In the genomic region with DNA sequence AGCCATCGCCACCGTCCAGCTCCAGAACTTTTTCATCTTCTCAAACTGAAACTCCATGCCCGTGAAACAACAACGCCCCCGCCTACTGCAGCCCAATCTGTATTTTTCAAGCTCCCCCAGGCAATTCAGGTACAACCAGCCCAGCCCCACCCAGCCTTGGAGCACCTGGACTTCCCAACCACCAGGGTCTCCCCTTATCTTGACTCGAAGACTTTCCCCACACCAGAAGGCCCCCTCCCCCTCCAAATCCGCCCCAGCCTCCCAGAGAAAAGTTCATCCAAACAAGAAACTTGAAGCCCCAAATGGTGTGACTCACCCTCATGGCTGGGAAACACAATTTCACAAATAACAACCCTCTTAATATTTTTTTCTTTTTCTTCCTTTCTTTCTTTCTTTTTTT, we compare ENCODE assay signal across 10 cellular contexts. TPM values are rescaled to one million over a fixed set of nuclear protein-coding genes. Genes with fewer than 3 reads are reported as not detected.
DNase-seq lines count a peak whose midpoint lies in the region; ATAC-seq and TF ChIP-seq lines count a peak whose summit lies in the region.
"Had no signal": no experiment of that assay in that cellular context is flagged by ENCODE, and none has a peak within 500 bp of the region (broad histone marks: within the 10 kb centered on the region; RNA-seq: fewer than 3 reads in every experiment).

No MANE protein-coding gene starts in this region.

- BruUV-seq in IMR-90 (replicated peaks; lab: Mats Ljungman, UMichigan) (no TSS peak), mammary epithelial cell (replicated peaks; lab: Mats Ljungman, UMichigan) (no TSS peak)

- peak overlapping the region; percentile 92 to 93; a peak in 3 of 4 replicates for H4K8ac ChIP-seq in IMR-90 (ENCODE audit: low read depth in 2 of 2, low read length in 2 of 2)

- POLR2A ChIA-PET in IMR-90 (lab: Charles Lee; ENCODE audit: unreplicated experiment): no interaction called here

- H3K23ac ChIP-seq in IMR-90 (ENCODE audit: low read depth, low read length): no peak overlapping the region; the same call in 1 of the 2 replicates

- H3K36me3 ChIP-seq in IMR-90 (ENCODE audit: control insufficient read depth, insufficient read depth, low read length) (peaks cover 58% of the 10 kb centered on the region), mammary epithelial cell (ENCODE audit: insufficient read depth, low read length) (no peaks in the 10 kb centered on the region), lower lobe of right lung (peaks cover 43% of the 10 kb centered on the region), testis (ENCODE audit: low read depth, missing control alignments) (no peaks in the 10 kb centered on the region)
- H3K36me3 ChIP-seq: pancreas had no signal

- no peaks in the 10 kb centered on the region for H3K79me2 ChIP-seq in mammary epithelial cell (ENCODE audit: insufficient read depth, low read length)

- ATAC-seq in IMR-90 (ENCODE audit: low read depth): peak; percentile 39
- ATAC-seq in lower lobe of right lung: no peak
- ATAC-seq in GM21576 (IDR thresholded peaks at IDR 0.05; ENCODE audit: unreplicated experiment): no peak
- no peak for ATAC-seq in HG02970 (IDR thresholded peaks at IDR 0.05; ENCODE audit: low FRiP score, unreplicated experiment)
- ATAC-seq: HCT116 had no signal

- H3K9me3 ChIP-seq in IMR-90 (ENCODE audit: control insufficient read depth, insufficient read depth, low read length) (no peaks in the 10 kb centered on the region), mammary epithelial cell (replicated peaks; ENCODE audit: insufficient read depth, low read length) (no peaks in the 10 kb centered on the region), lower lobe of right lung (no peaks in the 10 kb centered on the region), testis (no peaks in the 10 kb centered on the region)
- H3K9me3 ChIP-seq: pancreas had no signal

- H3K27me3 ChIP-seq in IMR-90 (ENCODE audit: control insufficient read depth, insufficient read depth, low read length) (no peaks in the 10 kb centered on the region), mammary epithelial cell (ENCODE audit: insufficient read depth, low read length) (no peaks in the 10 kb centered on the region), lower lobe of right lung (ENCODE audit: low read depth) (no peaks in the 10 kb centered on the region), testis (no peaks in the 10 kb centered on the region)
- H3K27me3 ChIP-seq: pancreas had no signal

- in situ Hi-C loops in IMR-90 (cut with MboI; ENCODE audit: low sequenced_read_pairs): no loop called here
- in situ Hi-C loops in mammary epithelial cell (cut with MboI; ENCODE audit: low sequenced_read_pairs in 2 of 2): no loop called here

- H2AK5ac ChIP-seq in IMR-90 (ENCODE audit: low read depth, low read length): peak overlapping the region; percentile 93

- H3K9me1 ChIP-seq in IMR-90 (ENCODE audit: insufficient read depth, low read length): peaks cover 52% of the 10 kb centered on the region

- H3K27ac ChIP-seq in IMR-90 (ENCODE audit: insufficient read depth, low read length) (peak overlapping the region; percentile 98), mammary epithelial cell (ENCODE audit: insufficient read depth, low read depth, low read length) (no peak overlapping the region), lower lobe of right lung (peak overlapping the region; percentile 64), testis (peak overlapping the region; percentile 76 to 88)

- no peak for TF ChIP-seq RAD21 in IMR-90 (IDR thresholded peaks at IDR 0.05; ENCODE audit: low read length)

- H2BK15ac ChIP-seq in IMR-90 (ENCODE audit: low read depth, low read length): peak overlapping the region; percentile 82; the same call in 2 of the 3 replicates

- peak overlapping the region; percentile 82 for H4K5ac ChIP-seq in IMR-90 (ENCODE audit: low read depth, low read length)

- peak overlapping the region; percentile 82 for H2BK120ac ChIP-seq in IMR-90 (ENCODE audit: low read depth, low read length)

- H2BK5ac ChIP-seq in IMR-90 (ENCODE audit: low read depth, low read length, poor library complexity, severe bottlenecking): peak overlapping the region; percentile 98

- H3K4me3 ChIP-seq in IMR-90 (ENCODE audit: insufficient read depth, low read depth, low read length): no peak overlapping the region
- no peak overlapping the region for H3K4me3 ChIP-seq in mammary epithelial cell (replicated peaks in 1 of 3; ENCODE audit: insufficient read depth in 1 of 3, low read depth in 2 of 3, low read length in 3 of 3)
- peak overlapping the region; percentile 0 for H3K4me3 ChIP-seq in lower lobe of right lung
- H3K4me3 ChIP-seq in testis: no peak overlapping the region
- H3K4me3 ChIP-seq: pancreas had no signal

- H2AFZ ChIP-seq in IMR-90 (replicated peaks; ENCODE audit: low read length, poor library complexity): peak overlapping the region; percentile 53
- no peak overlapping the region for H2AFZ ChIP-seq in mammary epithelial cell (ENCODE audit: low read depth, low read length)

- H3K9ac ChIP-seq in IMR-90 (ENCODE audit: low read depth, low read length) (peak overlapping the region; percentile 68), mammary epithelial cell (ENCODE audit: insufficient read depth, low read length) (no peak overlapping the region)

- no peak for TF ChIP-seq CTCF in IMR-90 (conservative IDR thresholded peaks at IDR 0.05; ENCODE audit: low read depth, low read length)
- no peak for TF ChIP-seq CTCF in mammary epithelial cell (conservative IDR thresholded peaks at IDR 0.05 in 1 of 2, IDR thresholded peaks at IDR 0.05 in 1 of 2; ENCODE audit: extremely low read depth in 1 of 2, insufficient read depth in 1 of 2, low read depth in 1 of 2, low read length in 2 of 2)
- TF ChIP-seq CTCF in lower lobe of right lung (IDR thresholded peaks at IDR 0.05): no peak
- no peak for TF ChIP-seq CTCF in testis (IDR thresholded peaks at IDR 0.05)

- peaks cover 75% of the 10 kb centered on the region for H3K4me1 ChIP-seq in IMR-90 (ENCODE audit: control insufficient read depth, insufficient read depth, low read length)
- peaks cover 33% of the 10 kb centered on the region for H3K4me1 ChIP-seq in mammary epithelial cell (ENCODE audit: insufficient read depth, low read length)
- peaks cover 65% of the 10 kb centered on the region for H3K4me1 ChIP-seq in lower lobe of right lung
- peaks cover 49% of the 10 kb centered on the region for H3K4me1 ChIP-seq in testis
- H3K4me1 ChIP-seq: pancreas had no signal

- TF ChIP-seq POLR2A in IMR-90 (IDR thresholded peaks at IDR 0.05; ENCODE audit: low read depth, low read length) (no peak), testis (IDR thresholded peaks at IDR 0.05) (no peak)

- H3K14ac ChIP-seq in IMR-90 (replicated peaks; ENCODE audit: low read depth, low read length): peak overlapping the region; percentile 34

- H2BK20ac ChIP-seq in IMR-90 (ENCODE audit: low read depth, low read length): peak overlapping the region; percentile 35

- intact Hi-C loops in IMR-90 (cut with micrococcal nuclease) (no loop called here), mammary epithelial cell (cut with micrococcal nuclease) (no loop called here), lower lobe of right lung (cut with DNase I) (no loop called here), testis (cut with DNase I; ENCODE audit: low total_unique reads) (no loop called here)

- DNase-seq in IMR-90: peak; percentile 86
- peak; percentile 41 for DNase-seq in mammary epithelial cell
- DNase-seq in lower lobe of right lung: no peak
- DNase-seq in testis: peak; percentile 46
- no peak for DNase-seq in 8988T
- DNase-seq: NK-92 treated with Interleukin-12 subunit alpha and Interleukin-12 subunit beta, amount 100 ng/mL, for 24 hours had no signal

- CTCF ChIA-PET in IMR-90 (lab: Yijun Ruan, JAX): no interaction called here
- CTCF ChIA-PET in mammary epithelial cell (lab: Charles Lee; ENCODE audit: low non-redundant PET): no interaction called here

- H4K20me1 ChIP-seq in IMR-90 (ENCODE audit: insufficient read depth, low read length) (peaks cover 28% of the 10 kb centered on the region), mammary epithelial cell (ENCODE audit: insufficient read depth, low read length) (no peaks in the 10 kb centered on the region)

- peaks cover 72 to 99% of the 10 kb centered on the region in 2 experiments for H3K79me1 ChIP-seq in IMR-90 (ENCODE audit: low read depth in 1 of 2, low read length in 2 of 2)

- H4K91ac ChIP-seq in IMR-90 (ENCODE audit: insufficient read depth, low read depth, low read length): peak overlapping the region; percentile 95

- peak overlapping the region; percentile 97 for H3K4ac ChIP-seq in IMR-90 (ENCODE audit: low read depth, low read length)

- 57% methylated on average over 5 of the region's 7 CpGs; no CpG with 5 or more reads in 1 of the 2 experiments for WGBS in IMR-90 (ENCODE audit: extremely low coverage in 2 of 2, insufficient read length in 1 of 2), 2 experiments
- WGBS in mammary epithelial cell (ENCODE audit: low coverage, missing lambda C conversion rate): 67% methylated on average over 5 of the region's 7 CpGs
- 66 to 67% methylated on average over 7 of the region's 7 CpGs for WGBS in testis, 2 donors

- dilution Hi-C loops in IMR-90 (cut with HindIII; ENCODE audit: low sequenced_read_pairs, unreplicated experiment): no loop called here
- dilution Hi-C loops in mammary epithelial cell (cut with HindIII; ENCODE audit: low sequenced_read_pairs): no loop called here

- H3K18ac ChIP-seq in IMR-90 (ENCODE audit: low read depth, low read length): peak overlapping the region; percentile 96

- H3K4me2 ChIP-seq in IMR-90 (ENCODE audit: low read depth, low read length) (peak overlapping the region; percentile 97), mammary epithelial cell (ENCODE audit: insufficient read depth, low read depth, low read length) (no peak overlapping the region)

- H3K56ac ChIP-seq in IMR-90 (ENCODE audit: extremely low read depth, insufficient read depth, low read length): peak overlapping the region; percentile 96

- peak overlapping the region; percentile 43 for H2AK9ac ChIP-seq in IMR-90 (replicated peaks; ENCODE audit: low read depth, low read length, poor library complexity)

TF ChIP-seq in IMR-90, 13 proteins besides CTCF, POLR2A, EP300 and RAD21 (continues in another document):
- no peak for TF ChIP-seq CHD1 (IDR thresholded peaks at IDR 0.05; ENCODE audit: low read depth, low read length)

RNA-seq across cellular contexts. Expression of a gene that starts 10.6 kb away (rescaled TPM):
- 12.2 and 15.1 TPM in 2 replicates for total RNA-seq in IMR-90 (2012; rRNA removed)
- 25.9 and 29.9 TPM in 2 replicates for polyA plus RNA-seq in IMR-90 (2012; rRNA removed)
- polyA plus RNA-seq in IMR-90 (2012; cell fraction: cytosol; rRNA removed): 19.8 and 29.3 TPM in 2 replicates
- 22.4 and 28.3 TPM in 2 replicates for polyA plus RNA-seq in IMR-90 (2012; cell fraction: nucleus; rRNA removed; ENCODE audit: low replicate concordance)
- 1 to 10 TPM; 3.1 to 7.3 TPM for total RNA-seq in mammary epithelial cell
- 1.6 TPM for polyA plus RNA-seq in mammary epithelial cell
- polyA minus RNA-seq in mammary epithelial cell: 1.2 TPM
- total RNA-seq in lower lobe of right lung: 34.7 TPM
- total RNA-seq in testis: 10 to 100 TPM; 31.3 to 38.6 TPM
- polyA plus RNA-seq in testis (ENCODE audit: insufficient read depth, low read depth, low replicate concordance): 27.7 TPM

Comparison
In these comparisons a context has a peak if more than half of its experiments do, and no peak if none do; other contexts are left out.
1. DNase-seq: peak in IMR-90 (single experiment), mammary epithelial cell (single experiment) and testis (single experiment); none in lower lobe of right lung (single experiment) and 8988T (single experiment).